ENCODE assay signal across 1 cellular context in genomic region chr17:42438600-42439567, GRCh38.
A peak's percentile ranks its signal among the peaks of the same experiment; 100 is the strongest.
TF ChIP-seq lines count a peak whose summit lies in the region.

No MANE protein-coding gene starts in this region.

TF ChIP-seq in GM12878, 131 proteins besides CTCF, POLR2A, EP300 and RAD21:
- peak; percentile 18; the same call in 1 of the 2 replicates for TF ChIP-seq SMC3 (IDR thresholded peaks at IDR 0.05; ENCODE audit: borderline replicate concordance, low read length)
- no peak for TF ChIP-seq ZBTB11 (CRISPR knock-in tag; IDR thresholded peaks at IDR 0.05)
- no peak for TF ChIP-seq MTA2 (IDR thresholded peaks at IDR 0.05; ENCODE audit: low read depth)
- no peak for TF ChIP-seq MYB (IDR thresholded peaks at IDR 0.05; ENCODE audit: borderline replicate concordance, low read depth, low read length)
- TF ChIP-seq SUZ12 (IDR thresholded peaks at IDR 0.05; ENCODE audit: unreplicated experiment): no peak
- TF ChIP-seq KAT2A (conservative IDR thresholded peaks at IDR 0.05; ENCODE audit: control insufficient read depth, low read depth, low read length): no peak
- TF ChIP-seq E4F1 (IDR thresholded peaks at IDR 0.05; ENCODE audit: borderline replicate concordance, partially characterized antibody): no peak
- no peak for TF ChIP-seq ZBTB33 (IDR thresholded peaks at IDR 0.05)
TF ChIP-seq in GM12878: peak in this region for 1.
